8 cellular contexts compared by ENCODE assay signal in the genomic region with DNA sequence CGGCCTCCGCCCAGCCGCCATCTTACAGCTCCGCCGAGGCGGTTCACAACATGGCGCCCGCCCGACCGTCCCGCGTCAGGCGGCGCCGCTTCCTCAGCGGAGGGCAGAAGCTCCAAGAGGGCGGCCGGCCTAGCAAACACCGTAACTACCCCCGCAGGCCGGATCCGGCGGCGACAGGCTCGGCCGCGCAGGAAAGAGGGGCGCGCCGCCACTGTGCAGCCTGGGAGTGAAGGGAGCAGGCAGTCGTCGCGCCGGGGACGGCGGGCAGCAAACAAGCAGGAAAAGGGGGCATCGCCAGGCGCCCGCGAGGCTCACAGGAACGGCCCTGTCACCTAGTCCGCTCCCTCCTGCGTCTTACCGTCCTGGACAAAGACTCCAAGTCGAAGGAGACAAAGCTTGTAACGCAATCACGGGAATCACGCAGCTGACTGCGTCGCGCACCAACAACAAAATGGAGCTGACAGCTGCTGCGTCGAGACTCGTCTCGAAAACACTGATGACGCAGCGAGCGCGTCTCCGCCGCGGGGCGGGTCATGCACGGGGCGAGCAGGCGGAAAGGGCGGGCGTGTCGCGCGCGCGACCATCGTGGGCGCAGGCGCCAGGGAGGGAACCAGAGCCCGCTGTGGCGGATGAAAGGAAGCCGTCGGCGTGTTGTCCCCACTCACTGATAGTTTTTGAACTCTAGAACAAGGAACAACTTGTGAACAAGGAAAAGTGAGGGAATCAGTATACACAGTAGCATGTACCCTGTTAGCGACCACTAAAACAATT. TPM values are rescaled to one million over a fixed set of nuclear protein-coding genes. Genes with fewer than 3 reads are reported as not detected.
DNase-seq lines count a peak whose midpoint lies in the region; ATAC-seq and TF ChIP-seq lines count a peak whose summit lies in the region.

TSS of gene CLK1 (minus strand) at position 453 of the 771 bp plus-strand sequence. CDS start 2,796 bp downstream, outside the sequence.

- H3K27ac ChIP-seq in angular gyrus (ENCODE audit: low read depth, low read length) = peak within 1 kb of the TSS; percentile 100
- H3K27ac ChIP-seq in psoas muscle = peak within 1 kb of the TSS; percentile 100
- peak within 1 kb of the TSS; percentile 100 for H3K27ac ChIP-seq in urinary bladder (ENCODE audit: low read depth)

- peaks cover 0 to 31% of the 10 kb centered on the region in 2 donors for H3K36me3 ChIP-seq in psoas muscle (ENCODE audit: insufficient read depth in 1 of 2, low read depth in 1 of 2)
- H3K36me3 ChIP-seq in urinary bladder (ENCODE audit: insufficient read depth) = no peaks in the 10 kb centered on the region

- H3K4me3 ChIP-seq in psoas muscle = peak within 1 kb of the TSS; percentile 84
- H3K4me3 ChIP-seq in urinary bladder (ENCODE audit: low read depth, low read length) = peak within 1 kb of the TSS; percentile 80

- peak; percentile 99 for TF ChIP-seq POLR2A in GM18505 (IDR thresholded peaks at IDR 0.05; ENCODE audit: borderline replicate concordance, extremely low read depth, insufficient read depth, insufficient read length)

- no peaks in the 10 kb centered on the region for H3K27me3 ChIP-seq in psoas muscle (ENCODE audit: insufficient read depth in 3 of 3, low read length in 2 of 3)

- DNase-seq in NCI-H187 treated with DMSO at 0.1 percent for 48 hours (lab: John Stamatoyannopoulos, UW) = peak; percentile 29
- peak; percentile 88 to 97 (median 96) for DNase-seq in T-helper 2 cell
- peak; percentile 99 for DNase-seq in left ventricle myocardium superior
- peak; percentile 98 to 99 for DNase-seq in psoas muscle

- TF ChIP-seq CTCF in psoas muscle (IDR thresholded peaks at IDR 0.05) = no peak

- 0 to 1% (median 0%) methylated on average over 76 to 82 of the region's 82 CpGs for WGBS in psoas muscle, 3 donors
- under 1% methylated on average over 82 of the region's 82 CpGs for WGBS in urinary bladder

- H3K4me1 ChIP-seq in psoas muscle (peaks cover 29% of the 10 kb centered on the region), urinary bladder (ENCODE audit: insufficient read depth) (no peaks in the 10 kb centered on the region)

- intact Hi-C loops in left ventricle myocardium superior (cut with micrococcal nuclease) = no loop called here
- intact Hi-C loops in psoas muscle (cut with DNase I) = loop anchor here (2.0 to 5.0 kb wide), 2 partner anchors 52 to 54 kb away; partner anchors contain the start of gene BZW1 (in 2 of the 2)

- no peaks in the 10 kb centered on the region for H3K9me3 ChIP-seq in psoas muscle

- ATAC-seq in GM18505 (IDR thresholded peaks at IDR 0.05; ENCODE audit: unreplicated experiment) = peak; percentile 88
- ATAC-seq in HG02970 (IDR thresholded peaks at IDR 0.05; ENCODE audit: low FRiP score, unreplicated experiment) = peak; percentile 94
- ATAC-seq in left ventricle myocardium superior = peak; percentile 94
- peak; percentile 91 to 93 (median 92) for ATAC-seq in psoas muscle

RNA-seq across cellular contexts. Expression of gene CLK1, which starts in this region (rescaled TPM):
- total RNA-seq in left ventricle myocardium superior = 54.9 TPM
- total RNA-seq in psoas muscle = 10 to 100 TPM; 30.6 to 71.0 (median 41.3) TPM
- 10 to 100 TPM; 49.4 to 91.8 (median 86.6) TPM for polyA plus RNA-seq in psoas muscle
- total RNA-seq in urinary bladder = 251 TPM
- 101 TPM for polyA plus RNA-seq in urinary bladder

Comparison
In these comparisons a context has a peak if more than half of its experiments do, and no peak if none do; other contexts are left out.
1. Peak in every context shown above with its lines: DNase-seq, ATAC-seq, H3K4me3 ChIP-seq and H3K27ac ChIP-seq.
2. DNase-seq: peak in every context shown above with its lines; median percentile 99 in left ventricle myocardium superior; 98 in psoas muscle; 96 in T-helper 2 cell; 29 in NCI-H187 treated with DMSO at 0.1 percent for 48 hours.